ENCODE assay signal across 27 cellular contexts in genomic region chr3:119829431-119829830, GRCh38. TPM values are rescaled to one million over a fixed set of nuclear protein-coding genes. Genes with fewer than 3 reads are reported as not detected.
"Had no signal": no experiment of that assay in that cellular context is flagged by ENCODE, and none has a peak within 500 bp of the region (broad histone marks: within the 10 kb centered on the region; RNA-seq: fewer than 3 reads in every experiment).

No MANE protein-coding gene starts in this region.

- H3K4me1 Mint-ChIP-seq: activated CD4-positive, alpha-beta T cell treated with anti-CD3 and anti-CD28 coated beads, Interleukin-2, amount 10 ng/mL, durations not matched to agents 24 days and 14 days; activated CD8-positive, alpha-beta memory T cell treated with anti-CD3 and anti-CD28 coated beads, Interleukin-2, amount 10 ng/mL, durations not matched to agents 7 days and 5 days had no signal

- H3K4me3 ChIP-seq: body of pancreas had no signal

- H3K9me3 ChIP-seq: body of pancreas had no signal

- H3K4me3 Mint-ChIP-seq: activated CD4-positive, alpha-beta T cell treated with anti-CD3 and anti-CD28 coated beads, Interleukin-2, amount 10 ng/mL, durations not matched to agents 24 days and 14 days; activated CD8-positive, alpha-beta memory T cell treated with anti-CD3 and anti-CD28 coated beads, Interleukin-2, amount 10 ng/mL, durations not matched to agents 7 days and 5 days; activated naive CD4-positive, alpha-beta T cell treated with anti-CD3 and anti-CD28 coated beads, Interleukin-2, amount 50 U/mL, for 24 hours; activated T-cell treated with anti-CD3 and anti-CD28 coated beads, Interleukin-2, amount 50 U/mL, for 24 hours; activated T-helper 1 cell treated with anti-CD3 and anti-CD28 coated beads, Interleukin-12 subunit alpha, Interleukin-12 subunit beta, Interleukin-2, Interleukin-4 antibody, amounts not matched to agents 30 ng/mL and 10 ng/mL and 1 ng/mL, durations not matched to agents 14 hours and 24 hours and 36 hours; central memory CD8-positive, alpha-beta T cell; T-helper 17 cell; WTC11 had no signal

- H3K9ac ChIP-seq: KMS-11 had no signal

- H3K4me2 ChIP-seq: KMS-11 had no signal

- H3K27ac ChIP-seq: body of pancreas, KMS-11 had no signal

- H3K4me1 ChIP-seq: body of pancreas had no signal

- H3K27me3 Mint-ChIP-seq: activated CD4-positive, alpha-beta T cell treated with anti-CD3 and anti-CD28 coated beads, Interleukin-2, amount 10 ng/mL, durations not matched to agents 24 days and 14 days; activated CD8-positive, alpha-beta memory T cell treated with anti-CD3 and anti-CD28 coated beads, Interleukin-2, amount 10 ng/mL, durations not matched to agents 7 days and 5 days; activated naive CD4-positive, alpha-beta T cell treated with anti-CD3 and anti-CD28 coated beads, Interleukin-2, amount 50 U/mL, for 24 hours; activated T-cell treated with anti-CD3 and anti-CD28 coated beads, Interleukin-2, amount 50 U/mL, for 24 hours; central memory CD8-positive, alpha-beta T cell; T-helper 17 cell had no signal

- H3K9me3 Mint-ChIP-seq: activated CD4-positive, alpha-beta T cell treated with anti-CD3 and anti-CD28 coated beads, Interleukin-2, amount 10 ng/mL, durations not matched to agents 24 days and 14 days; activated naive CD4-positive, alpha-beta T cell treated with anti-CD3 and anti-CD28 coated beads, Interleukin-2, amount 50 U/mL, for 24 hours; activated T-cell treated with anti-CD3 and anti-CD28 coated beads, Interleukin-2, amount 50 U/mL, for 24 hours; activated T-helper 1 cell treated with anti-CD3 and anti-CD28 coated beads, Interleukin-12 subunit alpha, Interleukin-12 subunit beta, Interleukin-2, Interleukin-4 antibody, amounts not matched to agents 30 ng/mL and 10 ng/mL and 1 ng/mL, durations not matched to agents 14 hours and 24 hours and 36 hours; central memory CD8-positive, alpha-beta T cell; WTC11 had no signal

- DNase-seq: activated CD4-positive, alpha-beta T cell treated with anti-CD3 and anti-CD28 coated beads, Interleukin-2, amount 10 ng/mL, durations not matched to agents 24 days and 14 days; activated CD4-positive, alpha-beta T cell treated with anti-CD3 and anti-CD28 coated beads, Interleukin-2, amount 50 U/mL, for 48 hours; activated CD4-positive, CD25-positive, alpha-beta regulatory T cell treated with anti-CD3 and anti-CD28 coated beads, Interleukin-2, amount 50 U/mL, for 72 hours; activated CD8-positive, alpha-beta memory T cell treated with anti-CD3 and anti-CD28 coated beads, Interleukin-2, amount 10 ng/mL, durations not matched to agents 7 days and 5 days; activated effector memory CD4-positive, alpha-beta T cell treated with Interleukin-2 at 50 U/mL for 16 hours; activated naive CD4-positive, alpha-beta T cell; activated T-cell treated with anti-CD3 and anti-CD28 coated beads, Interleukin-2, amount 50 U/mL, for 24 hours; aorta; body of pancreas; NCI-H1092; NCI-H1417; NCI-H2029; NCI-H2107; NCI-H2171 treated with DMSO at 0.1 percent for 48 hours; NCI-H226; NCI-H510A; NCI-H526 treated with DMSO at 0.1 percent for 48 hours; SIG-M5; T-helper 17 cell; T-helper 9 cell had no signal

- H3K27me3 ChIP-seq: body of pancreas had no signal

- H3K27ac Mint-ChIP-seq: activated CD4-positive, alpha-beta T cell treated with anti-CD3 and anti-CD28 coated beads, Interleukin-2, amount 10 ng/mL, durations not matched to agents 24 days and 14 days; activated CD8-positive, alpha-beta memory T cell treated with anti-CD3 and anti-CD28 coated beads, Interleukin-2, amount 10 ng/mL, durations not matched to agents 7 days and 5 days; activated T-helper 1 cell treated with anti-CD3 and anti-CD28 coated beads, Interleukin-12 subunit alpha, Interleukin-12 subunit beta, Interleukin-2, Interleukin-4 antibody, amounts not matched to agents 30 ng/mL and 10 ng/mL and 1 ng/mL, durations not matched to agents 14 hours and 24 hours and 36 hours; T-helper 17 cell; WTC11 had no signal

RNA-seq across cellular contexts. Expression of gene NR1I2, which starts 47.5 kb away (rescaled TPM):
- total RNA-seq: MCF 10A, OCI-LY7 had no signal
